Comparison of ENCODE assay signal across 8 cellular contexts in the genomic region with DNA sequence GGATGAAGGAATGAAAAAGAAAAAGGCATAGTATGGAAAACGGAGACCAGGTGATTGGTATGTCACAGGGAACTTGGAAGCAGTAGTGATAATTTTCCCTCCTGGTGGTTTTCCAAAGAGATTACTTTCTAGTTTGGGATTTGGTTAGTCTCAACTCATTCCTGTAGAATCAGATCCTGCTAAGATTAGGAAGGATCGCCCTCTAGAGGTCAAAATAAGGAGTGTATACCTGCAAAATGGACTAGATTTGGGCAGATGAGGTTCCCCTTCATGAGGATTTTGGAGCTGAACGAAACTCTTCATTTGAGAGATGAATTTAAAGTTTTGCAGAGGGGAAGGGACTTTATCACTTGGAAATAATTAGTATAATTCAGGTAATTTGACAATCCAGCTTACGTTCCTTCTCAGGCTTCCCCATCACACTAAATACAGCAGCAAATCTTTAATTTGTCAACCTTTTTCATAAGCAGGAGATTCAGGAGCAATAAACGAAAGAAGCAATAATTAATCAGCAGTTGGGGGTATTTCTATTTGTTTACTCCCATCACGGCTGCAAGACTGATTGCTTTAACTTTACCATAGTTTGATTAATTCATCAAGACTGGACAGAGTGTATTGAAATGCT.
DNase-seq lines count a peak whose midpoint lies in the region; ATAC-seq, FAIRE-seq and TF ChIP-seq lines count a peak whose summit lies in the region.

No MANE protein-coding gene starts in this region.

- FAIRE-seq in GM12892 (lab: Jason Lieb, UNC): peak; percentile 81

- no peaks in the 10 kb centered on the region for H3K36me3 ChIP-seq in tibial nerve

- peak; percentile 52 for DNase-seq in AG20443 (ENCODE audit: low spot score)
- DNase-seq in GM12892 (ENCODE audit: insufficient read length): no peak
- DNase-seq in NCI-H774 (lab: John Stamatoyannopoulos, UW): peak; percentile 48
- peak; percentile 66 to 73 for DNase-seq in cardiac fibroblast (ENCODE audit: low read depth in 2 of 2)
- DNase-seq in kidney tubule cell (ENCODE audit: low spot score): peak; percentile 62
- peak in 1 of 2 donors; percentile 65 for DNase-seq in tibial nerve (ENCODE audit: low spot score in 2 of 2)

- H3K4me1 ChIP-seq in tibial nerve: no peaks in the 10 kb centered on the region

- peaks cover 0 to 4% (median 0%) of the 10 kb centered on the region in 4 donors for H3K9me3 ChIP-seq in tibial nerve

- TF ChIP-seq POLR2A in GM12892 (IDR thresholded peaks at IDR 0.05; ENCODE audit: low read depth, low read length): no peak
- no peak for TF ChIP-seq POLR2A in tibial nerve (IDR thresholded peaks at IDR 0.05)

- H3K4me3 ChIP-seq in cardiac fibroblast (replicated peaks in 1 of 2; ENCODE audit: low read depth in 2 of 2, low read length in 2 of 2) (no peak overlapping the region), tibial nerve (no peak overlapping the region)

- WGBS in tibial nerve, 2 donors: 19 to 21% methylated on average over 6 of the region's 6 CpGs

- no peak overlapping the region for H3K27ac ChIP-seq in tibial nerve

- ATAC-seq in HG03432 (IDR thresholded peaks at IDR 0.05; ENCODE audit: unreplicated experiment) (peak; percentile 77), GM21737 (IDR thresholded peaks at IDR 0.05; ENCODE audit: unreplicated experiment) (no peak)

- no peak for TF ChIP-seq EP300 in tibial nerve (IDR thresholded peaks at IDR 0.05)

- TF ChIP-seq CTCF in cardiac fibroblast (IDR thresholded peaks at IDR 0.05; ENCODE audit: low read depth, low read length) (peak; percentile 78), tibial nerve (IDR thresholded peaks at IDR 0.05) (peak; percentile 58 to 76 (median 66))

- H3K27me3 ChIP-seq in tibial nerve: no peaks in the 10 kb centered on the region
